In the genomic region with DNA sequence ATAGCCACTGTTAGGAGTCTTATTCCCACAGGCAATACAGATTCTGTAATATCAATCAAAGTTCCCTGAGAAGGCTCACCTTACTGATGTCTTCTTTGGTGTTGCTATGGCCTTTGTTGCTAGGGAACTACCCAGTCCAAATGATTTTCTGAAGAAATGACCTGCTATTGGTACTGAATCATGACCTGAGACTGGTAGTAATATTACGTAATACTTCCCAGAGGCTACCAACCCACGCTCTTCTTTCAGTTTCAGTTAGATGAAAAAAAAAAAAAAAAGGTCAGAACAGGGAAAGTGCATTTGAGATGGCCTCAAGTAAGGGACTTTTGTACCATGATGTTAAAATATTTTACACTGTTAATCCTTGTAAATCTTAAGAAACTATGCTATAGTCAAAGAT, we compare ENCODE assay signal across 10 cellular contexts.
DNase-seq lines count a peak whose midpoint lies in the region; ATAC-seq and TF ChIP-seq lines count a peak whose summit lies in the region.
"Had no signal": no experiment of that assay in that cellular context is flagged by ENCODE, and none has a peak within 500 bp of the region (broad histone marks: within the 10 kb centered on the region; RNA-seq: fewer than 3 reads in every experiment).

No MANE protein-coding gene starts in this region.

- TF ChIP-seq CTCF in MM.1S (IDR thresholded peaks at IDR 0.05; ENCODE audit: low read length) (no peak), esophagus muscularis mucosa (IDR thresholded peaks at IDR 0.05) (no peak)

- H3K79me2 ChIP-seq in MM.1S (ENCODE audit: low read length): no peaks in the 10 kb centered on the region

- no peak for TF ChIP-seq POLR2A in esophagus muscularis mucosa (IDR thresholded peaks at IDR 0.05; ENCODE audit: low read depth)

- no peaks in the 10 kb centered on the region for H3K9me2 ChIP-seq in MM.1S (replicated peaks; ENCODE audit: insufficient read depth, low read length)

- H3K27me3 ChIP-seq in MM.1S (replicated peaks; ENCODE audit: insufficient read depth, low read length) (no peaks in the 10 kb centered on the region), esophagus muscularis mucosa (no peaks in the 10 kb centered on the region)

- no peaks in the 10 kb centered on the region for H3F3A ChIP-seq in MM.1S (ENCODE audit: insufficient read depth, low read length)

- TF ChIP-seq EP300 in esophagus muscularis mucosa (IDR thresholded peaks at IDR 0.05): no peak

- H3K4me1 ChIP-seq in MM.1S (ENCODE audit: low read length) (no peaks in the 10 kb centered on the region), esophagus muscularis mucosa (no peaks in the 10 kb centered on the region)

- H4K20me1 ChIP-seq in MM.1S (ENCODE audit: insufficient read depth, low read length): no peaks in the 10 kb centered on the region

- H3K4me3 ChIP-seq in MM.1S (ENCODE audit: low read length): no peak overlapping the region
- H3K4me3 ChIP-seq in esophagus muscularis mucosa: no peak overlapping the region

- no peak overlapping the region for H3K9ac ChIP-seq in MM.1S (ENCODE audit: low read length)

- no peak overlapping the region for H3K4me2 ChIP-seq in MM.1S (ENCODE audit: low read depth, low read length)

- ATAC-seq in GM18511 (IDR thresholded peaks at IDR 0.05; ENCODE audit: unreplicated experiment) (peak; percentile 97), HG02678 (IDR thresholded peaks at IDR 0.05; ENCODE audit: unreplicated experiment) (peak; percentile 95), left ventricle myocardium superior (peak; percentile 63), GM21825 (IDR thresholded peaks at IDR 0.05; ENCODE audit: unreplicated experiment) (no peak)

- H3K36me3 ChIP-seq in MM.1S (replicated peaks; ENCODE audit: insufficient read depth, low read length) (no peaks in the 10 kb centered on the region), esophagus muscularis mucosa (no peaks in the 10 kb centered on the region)

- WGBS in esophagus muscularis mucosa: 70% methylated on average over 2 of the region's 2 CpGs

- intact Hi-C loops in left ventricle myocardium superior (cut with micrococcal nuclease): no loop called here
- intact Hi-C loops in esophagus muscularis mucosa (cut with DNase I): no loop called here

- H3K27ac ChIP-seq in MM.1S (ENCODE audit: low read length) (no peak overlapping the region), esophagus muscularis mucosa (replicated peaks in 1 of 4) (no peak overlapping the region)

- H2AFZ ChIP-seq in MM.1S (ENCODE audit: low read length): no peak overlapping the region

- peak; percentile 13 for DNase-seq in MM.1S
- DNase-seq in left ventricle myocardium superior: no peak
- DNase-seq in esophagus muscularis mucosa (ENCODE audit: extremely low spot score): no peak
- no peak for DNase-seq in AG08395 (ENCODE audit: low spot score)
- DNase-seq in foreskin melanocyte: no peak
- DNase-seq: anterior cingulate cortex, DND-41 had no signal

- H3K9me3 ChIP-seq in MM.1S (replicated peaks; ENCODE audit: insufficient read depth, low read length) (no peaks in the 10 kb centered on the region), esophagus muscularis mucosa (no peaks in the 10 kb centered on the region)
